18 cellular contexts compared by ENCODE assay signal in genomic region chr7:103857435-103857834, GRCh38.
A peak's percentile ranks its signal among the peaks of the same experiment; 100 is the strongest.
DNase-seq lines count a peak whose midpoint lies in the region; ATAC-seq and TF ChIP-seq lines count a peak whose summit lies in the region.
"Had no signal": no experiment of that assay in that cellular context is flagged by ENCODE, and none has a peak within 500 bp of the region (broad histone marks: within the 10 kb centered on the region; RNA-seq: fewer than 3 reads in every experiment).

No MANE protein-coding gene starts in this region.

- H3K27ac ChIP-seq in vagina: no peak overlapping the region
- H3K27ac ChIP-seq: HL-60, Peyer's patch had no signal

- no peaks in the 10 kb centered on the region for H3K27me3 ChIP-seq in vagina
- H3K27me3 ChIP-seq: Peyer's patch had no signal

- ATAC-seq in HG02610 (IDR thresholded peaks at IDR 0.05; ENCODE audit: unreplicated experiment): no peak
- ATAC-seq: GM12878; left ventricle myocardium superior; naive thymus-derived CD4-positive, alpha-beta T cell; T-helper 17 cell had no signal

- no peaks in the 10 kb centered on the region for H3K9me3 ChIP-seq in vagina
- H3K9me3 ChIP-seq: Peyer's patch had no signal

- H3K4me1 ChIP-seq in vagina: no peaks in the 10 kb centered on the region
- H3K4me1 ChIP-seq: Peyer's patch had no signal

- intact Hi-C loops in vagina (cut with DNase I): no loop called here

- no peak for TF ChIP-seq POLR2A in vagina (IDR thresholded peaks at IDR 0.05)

- no peaks in the 10 kb centered on the region for H3K36me3 ChIP-seq in vagina
- H3K36me3 ChIP-seq: Peyer's patch had no signal

- DNase-seq in DMS 273 (lab: John Stamatoyannopoulos, UW; ENCODE audit: unreplicated experiment): peak; percentile 93
- DNase-seq in NCI-H1417 treated with DMSO at 0.1 percent for 48 hours (lab: John Stamatoyannopoulos, UW): peak; percentile 69
- DNase-seq in NCI-H446 (lab: John Stamatoyannopoulos, UW): peak; percentile 6 to 65
- DNase-seq in cerebellar cortex (ENCODE audit: low spot score): peak; percentile 65
- DNase-seq in NK-92 treated with Interleukin-12 subunit alpha and Interleukin-12 subunit beta, amount 100 ng/mL, for 24 hours (lab: John Stamatoyannopoulos, UW): no peak
- no peak for DNase-seq in vagina (ENCODE audit: extremely low spot score in 2 of 2)
- no peak for DNase-seq in activated naive CD4-positive, alpha-beta T cell treated with anti-CD3 and anti-CD28 coated beads, Interleukin-2, amount 50 U/mL, for 16 hours
- DNase-seq: activated CD4-positive, alpha-beta T cell treated with anti-CD3 and anti-CD28 coated beads for 4 hours; activated T-cell treated with anti-CD3 and anti-CD28 coated beads, Interleukin-2, amount 50 U/mL, for 1 hour; AML-193; central memory CD4-positive, alpha-beta T cell; left ventricle myocardium superior; naive thymus-derived CD4-positive, alpha-beta T cell; Peyer's patch; T-helper 17 cell had no signal

- no peak for TF ChIP-seq CTCF in vagina (IDR thresholded peaks at IDR 0.05)

- no peak overlapping the region for H3K4me3 ChIP-seq in vagina
- H3K4me3 ChIP-seq: GM12878, Peyer's patch had no signal

Comparison
In these comparisons a context has a peak if more than half of its experiments do, and no peak if none do; other contexts are left out.
1. DNase-seq: peak in DMS 273 (single experiment), NCI-H1417 treated with DMSO at 0.1 percent for 48 hours (single experiment), NCI-H446 (2 of 2) and cerebellar cortex (single experiment); none in NK-92 treated with Interleukin-12 subunit alpha and Interleukin-12 subunit beta, amount 100 ng/mL, for 24 hours (single experiment), vagina (0 of 2) and activated naive CD4-positive, alpha-beta T cell treated with anti-CD3 and anti-CD28 coated beads, Interleukin-2, amount 50 U/mL, for 16 hours (single experiment).